ENCODE assay signal across 10 cellular contexts in genomic region chrX:47958943-47959342, GRCh38. TPM values are rescaled to one million over a fixed set of nuclear protein-coding genes. Genes with fewer than 3 reads are reported as not detected.
A peak's percentile ranks its signal among the peaks of the same experiment; 100 is the strongest.
DNase-seq lines count a peak whose midpoint lies in the region; ATAC-seq and TF ChIP-seq lines count a peak whose summit lies in the region.
"Had no signal": no experiment of that assay in that cellular context is flagged by ENCODE, and none has a peak within 500 bp of the region (broad histone marks: within the 10 kb centered on the region; RNA-seq: fewer than 3 reads in every experiment).

No MANE protein-coding gene starts in this region.

- TF ChIP-seq CTCF in AG10803 (conservative IDR thresholded peaks at IDR 0.05; ENCODE audit: low read length) (peak; percentile 23; the same call in 1 of the 2 replicates), GM12872 (IDR thresholded peaks at IDR 0.05; ENCODE audit: insufficient read depth, low read depth, low read length) (peak; percentile 19; the same call in 1 of the 3 replicates), epithelial cell of proximal tubule (conservative IDR thresholded peaks at IDR 0.05; ENCODE audit: low read depth, low read length) (peak; percentile 32)

- ATAC-seq in HG02678 (IDR thresholded peaks at IDR 0.05; ENCODE audit: unreplicated experiment) (no peak), left lobe of liver (no peak)

- DNase-seq in AG10803 (ENCODE audit: low read depth) (no peak), RKO (ENCODE audit: low spot score) (peak; percentile 35), epithelial cell of proximal tubule (ENCODE audit: low read depth) (no peak), H4 (ENCODE audit: low spot score) (no peak), hippocampal formation (lab: John Stamatoyannopoulos, UW) (no peak), left lobe of liver (ENCODE audit: low spot score) (no peak)
- DNase-seq: amygdala had no signal

- H3K4me3 ChIP-seq in AG10803 (ENCODE audit: low read length) (no peak overlapping the region), epithelial cell of proximal tubule (ENCODE audit: low read depth, low read length) (no peak overlapping the region)

RNA-seq across cellular contexts. Expression of gene ZNF182, which starts 44.8 kb away (rescaled TPM):
- total RNA-seq in epithelial cell of proximal tubule (2.4 TPM in 2 replicates), left lobe of liver (2.2 TPM)
- total RNA-seq in H4 (2014; rRNA removed; shearing (Covaris generic)): 3.6 and 5.9 TPM in 2 replicates

RNA-seq across cellular contexts. Expression of gene SPACA5, which starts 47.8 kb away (rescaled TPM):
- 0.51 TPM in 1 of 2 replicates, not detected in the other for total RNA-seq in epithelial cell of proximal tubule
- not detected in 2 replicates for total RNA-seq in H4 (2014; rRNA removed; shearing (Covaris generic))
- not detected for total RNA-seq in left lobe of liver
- total RNA-seq: lower leg skin had no signal
